In the genomic region with DNA sequence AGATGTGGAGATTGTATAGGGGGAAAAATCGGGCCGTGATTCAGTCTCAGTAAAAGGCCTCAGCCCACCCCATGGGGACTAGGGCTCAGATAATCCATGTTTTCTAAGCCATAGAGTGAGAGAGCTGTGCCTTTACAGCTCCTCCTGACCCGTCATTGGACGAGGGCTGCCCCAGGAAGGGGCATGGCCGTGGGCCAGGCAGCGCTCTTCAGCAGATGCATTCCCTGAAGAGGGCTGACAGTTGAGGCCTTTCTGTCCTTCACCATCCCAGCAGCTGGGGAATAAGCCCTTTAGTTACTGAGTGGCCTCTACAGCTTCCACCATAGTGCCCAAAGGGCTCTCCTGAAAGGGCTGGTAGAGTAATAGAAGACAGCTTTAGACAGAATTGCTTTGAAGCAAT, we compare ENCODE assay signal across 20 cellular contexts. TPM values are rescaled to one million over a fixed set of nuclear protein-coding genes. Genes with fewer than 3 reads are reported as not detected.
DNase-seq lines count a peak whose midpoint lies in the region; ATAC-seq and TF ChIP-seq lines count a peak whose summit lies in the region.
"Had no signal": no experiment of that assay in that cellular context is flagged by ENCODE, and none has a peak within 500 bp of the region (broad histone marks: within the 10 kb centered on the region; RNA-seq: fewer than 3 reads in every experiment).

No MANE protein-coding gene starts in this region.

- POLR2A ChIA-PET in SK-N-SH (lab: Yijun Ruan, JAX) = no interaction called here

- no peak for ATAC-seq in SK-N-SH treated with all-trans-retinoic acid at 6 μM for 48 hours
- ATAC-seq in omental fat pad (ENCODE audit: low FRiP score) = no peak
- ATAC-seq: stimulated activated effector memory CD8-positive, alpha-beta T cell treated with anti-CD3 and anti-CD28 coated beads, Interleukin-12 subunit alpha, Interleukin-12 subunit beta, amount 100 ng/mL, for 72 hours; T-cell had no signal

- DNase-seq in SK-N-SH (peak; percentile 34), NCI-H524 treated with DMSO at 0.1 percent for 48 hours (lab: John Stamatoyannopoulos, UW) (peak; percentile 39), endodermal cell (peak; percentile 63), retina (peak; percentile 31), NCI-H128 (lab: John Stamatoyannopoulos, UW; ENCODE audit: unreplicated experiment) (no peak), NCI-H1436 treated with DMSO at 0.1 percent for 48 hours (lab: John Stamatoyannopoulos, UW) (no peak), omental fat pad (ENCODE audit: low spot score) (no peak)
- DNase-seq: activated CD4-positive, alpha-beta memory T cell treated with anti-CD3 and anti-CD28 coated beads for 36 hours; activated naive CD4-positive, alpha-beta T cell treated with anti-CD3 and anti-CD28 coated beads, Interleukin-2, amount 50 U/mL, for 16 hours; activated T-cell treated with anti-CD3 and anti-CD28 coated beads, Interleukin-2, amount 50 U/mL, for 1 hour; CD4-positive, CD25-positive, alpha-beta regulatory T cell; colonic mucosa; DMS79; NCI-H2081; NCI-H69; T-cell had no signal

- H3K36me3 ChIP-seq in SK-N-SH (replicated peaks in 1 of 2; ENCODE audit: control insufficient read depth in 1 of 2, insufficient read depth in 2 of 2, low read length in 1 of 2) (no peaks in the 10 kb centered on the region), endodermal cell (ENCODE audit: control insufficient read depth, insufficient read depth, low read length) (no peaks in the 10 kb centered on the region)
- H3K36me3 ChIP-seq: colonic mucosa had no signal

- H3K9ac ChIP-seq in SK-N-SH (no peak overlapping the region), endodermal cell (ENCODE audit: extremely low read depth, low read length, poor library complexity, severe bottlenecking) (no peak overlapping the region)
- H3K9ac ChIP-seq: parathyroid adenoma had no signal

- H3F3A ChIP-seq in SK-N-SH (replicated peaks; ENCODE audit: insufficient read depth) = peaks cover 13% of the 10 kb centered on the region

- H3K79me2 ChIP-seq in SK-N-SH (ENCODE audit: insufficient read depth) = peaks cover 21% of the 10 kb centered on the region; the same call in 1 of the 2 replicates

- H3K27ac Mint-ChIP-seq in endodermal cell = no peak overlapping the region
- H3K27ac Mint-ChIP-seq: activated CD4-positive, alpha-beta memory T cell treated with anti-CD3 and anti-CD28 coated beads for 36 hours; stimulated activated effector memory CD8-positive, alpha-beta T cell treated with anti-CD3 and anti-CD28 coated beads, Interleukin-12 subunit alpha, Interleukin-12 subunit beta, amount 100 ng/mL, for 72 hours; T-cell had no signal

- 98% methylated on average over 6 of the region's 6 CpGs for WGBS in SK-N-SH (ENCODE audit: low lambda C conversion rate)
- 68 to 77% methylated on average over 4 to 6 of the region's 6 CpGs for WGBS in endodermal cell (ENCODE audit: insufficient coverage in 1 of 2, insufficient read length in 1 of 2), 2 experiments

- H3K4me3 ChIP-seq in SK-N-SH (ENCODE audit: low read depth in 2 of 2, low read length in 1 of 2) = no peak overlapping the region
- H3K4me3 ChIP-seq in endodermal cell (ENCODE audit: low read length) = no peak overlapping the region
- H3K4me3 ChIP-seq: colonic mucosa, smooth muscle cell had no signal

- TF ChIP-seq EP300 in SK-N-SH (IDR thresholded peaks at IDR 0.05; ENCODE audit: borderline replicate concordance in 1 of 2, low read depth in 1 of 2, low read length in 1 of 2) = no peak

- H3K36me3 Mint-ChIP-seq in endodermal cell (ENCODE audit: low read depth) = no peaks in the 10 kb centered on the region
- H3K36me3 Mint-ChIP-seq: activated CD4-positive, alpha-beta memory T cell treated with anti-CD3 and anti-CD28 coated beads for 36 hours; CD4-positive, CD25-positive, alpha-beta regulatory T cell; T-cell had no signal

- H3K4me1 ChIP-seq in SK-N-SH (ENCODE audit: control insufficient read depth in 1 of 2, insufficient read depth in 2 of 2, low read depth in 1 of 2, low read length in 1 of 2) (peaks cover 11 to 13% of the 10 kb centered on the region in 2 experiments), endodermal cell (ENCODE audit: control insufficient read depth, insufficient read depth, low read length) (peaks cover 19% of the 10 kb centered on the region)
- H3K4me1 ChIP-seq: colonic mucosa had no signal

- no peak overlapping the region for H2AFZ ChIP-seq in SK-N-SH (ENCODE audit: low read depth)
- H2AFZ ChIP-seq: parathyroid adenoma had no signal

- CTCF ChIA-PET in SK-N-SH (lab: Yijun Ruan, JAX) = interaction anchor here (1.2 to 14.3 kb wide), 24 partner anchors 9 to 284 kb away, joined by 3 to 533 read pairs (median 12); partner anchors contain the start of genes ARTN, IPO13, PTPRF and ST3GAL3

- TF ChIP-seq CTCF in SK-N-SH (IDR thresholded peaks at IDR 0.05) (no peak), endodermal cell (conservative IDR thresholded peaks at IDR 0.05) (no peak), omental fat pad (IDR thresholded peaks at IDR 0.05) (no peak)

- no peaks in the 10 kb centered on the region for H3K9me2 ChIP-seq in SK-N-SH

- H3K27me3 Mint-ChIP-seq in endodermal cell (ENCODE audit: insufficient read depth) = no peaks in the 10 kb centered on the region
- H3K27me3 Mint-ChIP-seq: activated CD4-positive, alpha-beta memory T cell treated with anti-CD3 and anti-CD28 coated beads for 36 hours; CD4-positive, CD25-positive, alpha-beta regulatory T cell; T-cell had no signal

- no peak for TF ChIP-seq RAD21 in SK-N-SH (IDR thresholded peaks at IDR 0.05; ENCODE audit: low read length)

- H3K27ac ChIP-seq in SK-N-SH (ENCODE audit: low read depth in 2 of 2, low read length in 1 of 2) (no peak overlapping the region), endodermal cell (ENCODE audit: low read depth, low read length) (no peak overlapping the region)
- H3K27ac ChIP-seq: colonic mucosa, parathyroid adenoma had no signal

- peaks cover 8% of the 10 kb centered on the region for H3K4me1 Mint-ChIP-seq in endodermal cell

- no peaks in the 10 kb centered on the region for H3K9me3 ChIP-seq in SK-N-SH
- H3K9me3 ChIP-seq in endodermal cell (ENCODE audit: control insufficient read depth, low read length) = no peaks in the 10 kb centered on the region
- H3K9me3 ChIP-seq: colonic mucosa had no signal

- H3K27me3 ChIP-seq in SK-N-SH (ENCODE audit: insufficient read depth) = no peaks in the 10 kb centered on the region
- no peaks in the 10 kb centered on the region for H3K27me3 ChIP-seq in endodermal cell (ENCODE audit: control insufficient read depth, insufficient read depth, low read length, poor library complexity, severe bottlenecking)
- H3K27me3 ChIP-seq: colonic mucosa had no signal

- H4K20me1 ChIP-seq in SK-N-SH (ENCODE audit: insufficient read depth) = no peaks in the 10 kb centered on the region

- H3K9me3 Mint-ChIP-seq in endodermal cell = no peaks in the 10 kb centered on the region
- H3K9me3 Mint-ChIP-seq: activated CD4-positive, alpha-beta memory T cell treated with anti-CD3 and anti-CD28 coated beads for 36 hours; CD4-positive, CD25-positive, alpha-beta regulatory T cell; stimulated activated effector memory CD8-positive, alpha-beta T cell treated with anti-CD3 and anti-CD28 coated beads, Interleukin-12 subunit alpha, Interleukin-12 subunit beta, amount 100 ng/mL, for 72 hours; T-cell had no signal

- no peak overlapping the region for H3K4me3 Mint-ChIP-seq in endodermal cell
- H3K4me3 Mint-ChIP-seq: activated CD4-positive, alpha-beta memory T cell treated with anti-CD3 and anti-CD28 coated beads for 36 hours; CD4-positive, CD25-positive, alpha-beta regulatory T cell; stimulated activated effector memory CD8-positive, alpha-beta T cell treated with anti-CD3 and anti-CD28 coated beads, Interleukin-12 subunit alpha, Interleukin-12 subunit beta, amount 100 ng/mL, for 72 hours; T-cell had no signal

- H3K4me2 ChIP-seq in SK-N-SH = no peak overlapping the region
- H3K4me2 ChIP-seq: smooth muscle cell had no signal

TF ChIP-seq in SK-N-SH, 30 proteins besides CTCF, POLR2A, EP300 and RAD21 (continues in another document):
- TF ChIP-seq MXI1 (IDR thresholded peaks at IDR 0.05; ENCODE audit: low read depth, low read length) (no peak), CHD2 (IDR thresholded peaks at IDR 0.05; ENCODE audit: low read length, partially characterized antibody) (no peak), SMC3 (IDR thresholded peaks at IDR 0.05; ENCODE audit: low read depth, low read length) (no peak), RCOR1 (IDR thresholded peaks at IDR 0.05; ENCODE audit: low read length) (no peak), NRF1 (IDR thresholded peaks at IDR 0.05; ENCODE audit: low read depth, low read length) (no peak), FOXM1 (IDR thresholded peaks at IDR 0.05; ENCODE audit: low read depth) (no peak), TCF12 (IDR thresholded peaks at IDR 0.05) (no peak), GATA2 (CRISPR knock-in tag; IDR thresholded peaks at IDR 0.05) (no peak), POLR2AphosphoS5 (IDR thresholded peaks at IDR 0.05; ENCODE audit: low read depth, low read length) (no peak)

TF ChIP-seq in SK-N-SH treated with all-trans-retinoic acid at 6 μM for 48 hours, 23 proteins besides CTCF, POLR2A, EP300 and RAD21 (continues in another document):
- TF ChIP-seq, protein P1, sequence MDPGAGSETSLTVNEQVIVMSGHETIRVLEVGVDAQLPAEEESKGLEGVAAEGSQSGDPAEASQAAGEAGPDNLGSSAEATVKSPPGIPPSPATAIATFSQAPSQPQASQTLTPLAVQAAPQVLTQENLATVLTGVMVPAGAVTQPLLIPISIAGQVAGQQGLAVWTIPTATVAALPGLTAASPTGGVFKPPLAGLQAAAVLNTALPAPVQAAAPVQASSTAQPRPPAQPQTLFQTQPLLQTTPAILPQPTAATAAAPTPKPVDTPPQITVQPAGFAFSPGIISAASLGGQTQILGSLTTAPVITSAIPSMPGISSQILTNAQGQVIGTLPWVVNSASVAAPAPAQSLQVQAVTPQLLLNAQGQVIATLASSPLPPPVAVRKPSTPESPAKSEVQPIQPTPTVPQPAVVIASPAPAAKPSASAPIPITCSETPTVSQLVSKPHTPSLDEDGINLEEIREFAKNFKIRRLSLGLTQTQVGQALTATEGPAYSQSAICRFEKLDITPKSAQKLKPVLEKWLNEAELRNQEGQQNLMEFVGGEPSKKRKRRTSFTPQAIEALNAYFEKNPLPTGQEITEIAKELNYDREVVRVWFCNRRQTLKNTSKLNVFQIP (CRISPR knock-in tag; IDR thresholded peaks at IDR 0.05; ENCODE audit: borderline replicate concordance, low read depth) = no peak

RNA-seq across cellular contexts. Expression of gene ST3GAL3, which starts 57.2 kb away (rescaled TPM):
- 15.3 and 20.6 TPM in 2 replicates for polyA plus RNA-seq in SK-N-SH (2012; rRNA removed)
- 12.3 and 17.6 TPM in 2 replicates for polyA plus RNA-seq in SK-N-SH (2012; cell fraction: cytosol; rRNA removed)
- 38.8 and 48.1 TPM in 2 replicates for polyA plus RNA-seq in SK-N-SH (2012; cell fraction: nucleus; rRNA removed)
- total RNA-seq in endodermal cell (10 to 100 TPM; 15.5 to 15.9 TPM), omental fat pad (10 to 100 TPM; 13.4 to 23.9 (median 20.1) TPM)
- 22.0 TPM for polyA plus RNA-seq in endodermal cell (2013, experiment 1 of 2)
- 22.3 TPM for polyA plus RNA-seq in endodermal cell (2013, experiment 2 of 2)

Comparison
In these comparisons a context has a peak if more than half of its experiments do, and no peak if none do; other contexts are left out.
1. DNase-seq: peak in SK-N-SH (single experiment), NCI-H524 treated with DMSO at 0.1 percent for 48 hours (single experiment), endodermal cell (single experiment) and retina (single experiment); none in NCI-H128 (single experiment), NCI-H1436 treated with DMSO at 0.1 percent for 48 hours (single experiment) and omental fat pad (single experiment).